ENCODE assay signal across 16 cellular contexts in the genomic region with DNA sequence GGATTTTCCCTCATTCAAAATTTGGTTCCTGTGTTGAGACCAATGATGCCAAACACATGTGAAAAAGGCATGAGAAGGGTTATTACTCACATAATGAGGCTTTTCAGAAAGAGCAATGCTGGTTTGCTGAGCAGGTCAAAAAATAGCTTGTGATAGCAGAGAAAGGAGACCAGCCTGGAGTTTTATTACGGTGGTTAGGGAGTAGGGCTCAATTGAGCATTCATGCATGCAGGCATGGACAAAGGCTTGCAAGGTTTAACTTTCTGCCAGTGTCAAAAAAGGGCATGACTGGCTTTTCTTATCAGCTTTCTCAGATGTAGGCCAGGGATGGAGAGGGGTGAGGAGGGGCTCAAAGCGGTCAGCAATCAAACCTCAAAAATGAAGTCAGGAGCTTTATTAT.
"Had no signal": no experiment of that assay in that cellular context is flagged by ENCODE, and none has a peak within 500 bp of the region (broad histone marks: within the 10 kb centered on the region; RNA-seq: fewer than 3 reads in every experiment).

No MANE protein-coding gene starts in this region.

- H3K27ac Mint-ChIP-seq: natural killer cell treated with Interleukin-12 subunit alpha and Interleukin-12 subunit beta and Interleukin-15 and Interleukin-18, amount 100 ng/mL, for 72 hours; T-cell had no signal

- H3K4me3 Mint-ChIP-seq: natural killer cell treated with Interleukin-12 subunit alpha and Interleukin-12 subunit beta and Interleukin-15 and Interleukin-18, amount 100 ng/mL, for 72 hours; T-cell had no signal

- ATAC-seq: esophagus mucosa; natural killer cell treated with Interleukin-12 subunit alpha and Interleukin-12 subunit beta and Interleukin-15 and Interleukin-18, amount 100 ng/mL, for 72 hours; psoas muscle; T-cell had no signal

- H3K4me1 Mint-ChIP-seq: T-cell had no signal

- DNase-seq: activated CD4-positive, CD25-positive, alpha-beta regulatory T cell treated with anti-CD3 and anti-CD28 coated beads, Interleukin-2, amount 50 U/mL, for 72 hours; activated naive CD4-positive, alpha-beta T cell; aorta; kidney; mesendoderm; psoas muscle; stimulated activated CD4-positive, alpha-beta T cell treated with anti-CD3 and anti-CD28 coated beads, Interleukin-2, amount 100 ng/mL, for 48 hours; stimulated activated naive CD4-positive, alpha-beta T cell; T-cell; T-helper 9 cell; tibial artery; uterus had no signal

- H3K4me3 ChIP-seq: cardiac muscle cell, hepatocyte, psoas muscle, tibial artery, uterus had no signal

- H3K27me3 Mint-ChIP-seq: natural killer cell treated with Interleukin-12 subunit alpha and Interleukin-12 subunit beta and Interleukin-15 and Interleukin-18, amount 100 ng/mL, for 72 hours; T-cell had no signal

- H3K36me3 Mint-ChIP-seq: natural killer cell treated with Interleukin-12 subunit alpha and Interleukin-12 subunit beta and Interleukin-15 and Interleukin-18, amount 100 ng/mL, for 72 hours; T-cell had no signal
